In the genomic region with DNA sequence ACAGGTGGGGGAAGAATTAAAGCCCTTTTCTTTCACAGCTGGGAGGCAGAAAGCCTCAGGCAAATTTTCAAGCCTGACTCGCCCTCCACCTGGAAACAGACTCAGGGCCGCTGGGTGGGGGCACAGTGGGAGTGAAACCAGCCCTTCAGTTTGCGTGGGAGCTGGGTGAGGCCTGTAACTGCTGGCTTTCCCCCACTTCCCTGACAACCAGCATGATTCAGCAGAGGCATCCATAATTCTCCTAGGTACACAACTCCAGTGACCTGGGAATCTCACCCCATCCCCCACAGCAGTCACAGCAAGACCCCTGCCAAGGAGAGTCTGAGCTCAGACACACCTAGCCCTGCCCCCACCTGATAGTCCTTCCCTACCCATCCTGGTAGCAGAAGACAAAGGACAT, we compare ENCODE assay signal across 23 cellular contexts.
DNase-seq lines count a peak whose midpoint lies in the region; ATAC-seq and TF ChIP-seq lines count a peak whose summit lies in the region.
"Had no signal": no experiment of that assay in that cellular context is flagged by ENCODE, and none has a peak within 500 bp of the region (broad histone marks: within the 10 kb centered on the region; RNA-seq: fewer than 3 reads in every experiment).

No MANE protein-coding gene starts in this region.

- H3K79me2 ChIP-seq in H9 (ENCODE audit: insufficient read depth, low read length), result no peaks in the 10 kb centered on the region

- H3K27me3 ChIP-seq in H9 (ENCODE audit: insufficient read depth, low read length) (no peaks in the 10 kb centered on the region), endodermal cell (ENCODE audit: control insufficient read depth, insufficient read depth, low read length, poor library complexity, severe bottlenecking) (no peaks in the 10 kb centered on the region), neuronal stem cell (ENCODE audit: control insufficient read depth in 3 of 3, insufficient read depth in 3 of 3, low read depth in 1 of 3, low read length in 3 of 3) (no peaks in the 10 kb centered on the region)
- H3K27me3 ChIP-seq: SJSA1 had no signal

- H3K4ac ChIP-seq in H9 (ENCODE audit: low read depth, low read length), result no peak overlapping the region
- H3K4ac ChIP-seq in neuronal stem cell (ENCODE audit: low read length), result no peak overlapping the region

- H3K4me1 ChIP-seq in H9 (ENCODE audit: insufficient read depth, low read length), result no peaks in the 10 kb centered on the region
- no peaks in the 10 kb centered on the region for H3K4me1 ChIP-seq in endodermal cell (ENCODE audit: control insufficient read depth, insufficient read depth, low read length)
- H3K4me1 ChIP-seq in neuronal stem cell (ENCODE audit: control insufficient read depth in 2 of 2, insufficient read depth in 1 of 2, low read depth in 1 of 2, low read length in 2 of 2), result no peaks in the 10 kb centered on the region
- H3K4me1 ChIP-seq: Caco-2, SJSA1 had no signal

- H3K23ac ChIP-seq in H9 (ENCODE audit: insufficient read length, low read depth, low read length) (no peak overlapping the region), neuronal stem cell (ENCODE audit: low read depth, low read length, poor library complexity) (no peak overlapping the region)

- no peak overlapping the region for H3T11ph ChIP-seq in H9 (ENCODE audit: low read length)

- no peak overlapping the region for H3K56ac ChIP-seq in H9 (ENCODE audit: insufficient read length, low read depth, low read length)

- H3K9me3 Mint-ChIP-seq in H9 (peaks cover 0 to 1% of the 10 kb centered on the region in 2 experiments; a peak in 3 of 5 replicates), endodermal cell (peaks cover 17% of the 10 kb centered on the region), type B pancreatic cell (peaks cover 14% of the 10 kb centered on the region)
- H3K9me3 Mint-ChIP-seq in activated naive CD8-positive, alpha-beta T cell treated with anti-CD3 and anti-CD28 coated beads, Interleukin-2, amount 50 U/mL, for 24 hours, result peaks cover 8% of the 10 kb centered on the region

- H3K36me3 Mint-ChIP-seq in H9 (ENCODE audit: insufficient read depth in 1 of 3, low read depth in 3 of 3) (no peaks in the 10 kb centered on the region), endodermal cell (ENCODE audit: low read depth) (no peaks in the 10 kb centered on the region), type B pancreatic cell (no peaks in the 10 kb centered on the region)
- H3K36me3 Mint-ChIP-seq in activated naive CD8-positive, alpha-beta T cell treated with anti-CD3 and anti-CD28 coated beads, Interleukin-2, amount 50 U/mL, for 24 hours (ENCODE audit: low read depth), result no peaks in the 10 kb centered on the region
- H3K36me3 Mint-ChIP-seq: CD4-positive, alpha-beta memory T cell had no signal

- H2BK12ac ChIP-seq in H9 (ENCODE audit: insufficient read length, low read depth, low read length) (no peak overlapping the region), neuronal stem cell (ENCODE audit: low read length) (no peak overlapping the region)

- H3K79me1 ChIP-seq in H9 (ENCODE audit: insufficient read depth, low read depth, low read length, poor library complexity, severe bottlenecking) (no peaks in the 10 kb centered on the region), neuronal stem cell (ENCODE audit: low read depth, low read length) (no peaks in the 10 kb centered on the region)

- H3K4me3 ChIP-seq in endodermal cell (ENCODE audit: low read length), result no peak overlapping the region
- no peak overlapping the region for H3K4me3 ChIP-seq in neuronal stem cell (ENCODE audit: low read length in 2 of 2)
- H3K4me3 ChIP-seq: GM12878, SJSA1 had no signal

- no peak for ATAC-seq in activated naive CD8-positive, alpha-beta T cell treated with anti-CD3 and anti-CD28 coated beads, Interleukin-2, amount 50 U/mL, for 24 hours
- ATAC-seq: GM12878 had no signal

- H3K23me2 ChIP-seq in H9 (ENCODE audit: insufficient read length, low read depth, low read length, poor library complexity, severe bottlenecking), result no peaks in the 10 kb centered on the region

- H2BK15ac ChIP-seq in H9 (ENCODE audit: low read depth, low read length) (no peak overlapping the region), neuronal stem cell (ENCODE audit: low read length) (no peak overlapping the region)

- no peak overlapping the region for H2BK5ac ChIP-seq in H9 (ENCODE audit: insufficient read length, low read length)
- no peak overlapping the region for H2BK5ac ChIP-seq in neuronal stem cell (ENCODE audit: low read length)

- H3K36me3 ChIP-seq in endodermal cell (ENCODE audit: control insufficient read depth, insufficient read depth, low read length) (no peaks in the 10 kb centered on the region), neuronal stem cell (replicated peaks in 1 of 2; ENCODE audit: control insufficient read depth in 2 of 2, insufficient read depth in 2 of 2, low read length in 2 of 2) (no peaks in the 10 kb centered on the region)
- H3K36me3 ChIP-seq: SJSA1 had no signal

- H3K9me3 ChIP-seq in H9 (ENCODE audit: control insufficient read depth, low read depth, low read length) (no peaks in the 10 kb centered on the region), endodermal cell (ENCODE audit: control insufficient read depth, low read length) (no peaks in the 10 kb centered on the region), neuronal stem cell (replicated peaks in 1 of 2; ENCODE audit: control insufficient read depth in 2 of 2, insufficient read depth in 1 of 2, low read depth in 1 of 2, low read length in 2 of 2) (no peaks in the 10 kb centered on the region)
- H3K9me3 ChIP-seq: Caco-2, SJSA1 had no signal

- H2AFZ ChIP-seq in H9 (ENCODE audit: low read length) (no peak overlapping the region), neuronal stem cell (ENCODE audit: low read length) (peak overlapping the region; percentile 69)

- H3K27ac Mint-ChIP-seq in H9 (peak overlapping the region in 2 of 3 experiments; percentile 52 to 89; a peak in 2 of 7 replicates), endodermal cell (peak overlapping the region; percentile 85), type B pancreatic cell (no peak overlapping the region)
- H3K27ac Mint-ChIP-seq in activated naive CD8-positive, alpha-beta T cell treated with anti-CD3 and anti-CD28 coated beads, Interleukin-2, amount 50 U/mL, for 24 hours, result no peak overlapping the region
- H3K27ac Mint-ChIP-seq: CD4-positive, alpha-beta memory T cell had no signal

- H3K4me3 Mint-ChIP-seq in H9, result no peak overlapping the region
- H3K4me3 Mint-ChIP-seq in endodermal cell, result peak overlapping the region; percentile 12
- no peak overlapping the region for H3K4me3 Mint-ChIP-seq in activated naive CD8-positive, alpha-beta T cell treated with anti-CD3 and anti-CD28 coated beads, Interleukin-2, amount 50 U/mL, for 24 hours
- no peak overlapping the region for H3K4me3 Mint-ChIP-seq in type B pancreatic cell
- H3K4me3 Mint-ChIP-seq: CD4-positive, alpha-beta memory T cell had no signal

- DNase-seq in H9 (no peak), NCI-H69 (lab: John Stamatoyannopoulos, UW) (peak; percentile 71), endodermal cell (peak; percentile 61), neuronal stem cell (ENCODE audit: low spot score) (no peak), type B pancreatic cell (ENCODE audit: extremely low spot score, unreplicated experiment) (no peak), activated T-cell treated with anti-CD3 and anti-CD28 coated beads for 4 hours (no peak)
- no peak for DNase-seq in activated naive CD8-positive, alpha-beta T cell treated with anti-CD3 and anti-CD28 coated beads, Interleukin-2, amount 50 U/mL, for 24 hours
- DNase-seq: C1 segment of cervical spinal cord; Caco-2; CD4-positive, alpha-beta memory T cell; GDM1; H7; Karpas-422; NCI-H1092; NCI-H1436 treated with DMSO at 0.1 percent for 48 hours; NCI-H187 treated with DMSO at 0.1 percent for 48 hours; NCI-H2171 treated with DMSO at 0.1 percent for 48 hours; NCI-H446 treated with DMSO at 0.1 percent for 48 hours; NCI-H526; Right ventricle myocardium superior; RPMI8226 had no signal

- no peaks in the 10 kb centered on the region for H3K27me3 Mint-ChIP-seq in H9 (ENCODE audit: low read depth)
- H3K27me3 Mint-ChIP-seq in endodermal cell (ENCODE audit: insufficient read depth), result no peaks in the 10 kb centered on the region
- no peaks in the 10 kb centered on the region for H3K27me3 Mint-ChIP-seq in activated naive CD8-positive, alpha-beta T cell treated with anti-CD3 and anti-CD28 coated beads, Interleukin-2, amount 50 U/mL, for 24 hours
- H3K27me3 Mint-ChIP-seq in type B pancreatic cell, result no peaks in the 10 kb centered on the region
- H3K27me3 Mint-ChIP-seq: CD4-positive, alpha-beta memory T cell had no signal

- H3K4me2 ChIP-seq in H9 (ENCODE audit: insufficient read depth, insufficient read length, low read length) (no peak overlapping the region), neuronal stem cell (ENCODE audit: insufficient read depth, low read length, poor library complexity, severe bottlenecking) (no peak overlapping the region)

- H4K5ac ChIP-seq in H9 (ENCODE audit: insufficient read length, low read depth, low read length), result no peak overlapping the region

- no peaks in the 10 kb centered on the region for H4K20me1 ChIP-seq in H9 (ENCODE audit: control insufficient read depth, insufficient read depth, insufficient read length)

- TF ChIP-seq CTCF in H9 (conservative IDR thresholded peaks at IDR 0.05) (no peak), endodermal cell (conservative IDR thresholded peaks at IDR 0.05) (no peak), type B pancreatic cell (conservative IDR thresholded peaks at IDR 0.05) (no peak)

- H4K91ac ChIP-seq in H9 (ENCODE audit: insufficient read length, low read depth, low read length), result no peak overlapping the region
- no peak overlapping the region for H4K91ac ChIP-seq in neuronal stem cell (ENCODE audit: low read depth, low read length, poor library complexity)

- H3K4me1 Mint-ChIP-seq in H9, result peaks cover 12 to 17% of the 10 kb centered on the region in 2 experiments
- peaks cover 20% of the 10 kb centered on the region for H3K4me1 Mint-ChIP-seq in endodermal cell
- H3K4me1 Mint-ChIP-seq in activated naive CD8-positive, alpha-beta T cell treated with anti-CD3 and anti-CD28 coated beads, Interleukin-2, amount 50 U/mL, for 24 hours, result no peaks in the 10 kb centered on the region
- no peaks in the 10 kb centered on the region for H3K4me1 Mint-ChIP-seq in type B pancreatic cell (ENCODE audit: unreplicated experiment)
- H3K4me1 Mint-ChIP-seq: CD4-positive, alpha-beta memory T cell had no signal

- no peak overlapping the region for H3K14ac ChIP-seq in H9 (ENCODE audit: insufficient read depth, low read length)
- no peak overlapping the region for H3K14ac ChIP-seq in neuronal stem cell (ENCODE audit: low read length)

- no peak overlapping the region for H3K9ac ChIP-seq in H9 (ENCODE audit: extremely low read depth, insufficient read length, low read length)
- peak overlapping the region; percentile 15 for H3K9ac ChIP-seq in endodermal cell (ENCODE audit: extremely low read depth, low read length, poor library complexity, severe bottlenecking)
- no peak overlapping the region for H3K9ac ChIP-seq in neuronal stem cell (ENCODE audit: low read depth, low read length, poor library complexity)

- H2BK20ac ChIP-seq in H9 (ENCODE audit: low read depth, low read length, poor library complexity, severe bottlenecking), result no peak overlapping the region

- H3K27ac ChIP-seq in H9 (ENCODE audit: insufficient read length, low read depth, low read length), result no peak overlapping the region
- H3K27ac ChIP-seq in endodermal cell (ENCODE audit: low read depth, low read length), result no peak overlapping the region
- H3K27ac ChIP-seq in neuronal stem cell (replicated peaks; ENCODE audit: low read length), result no peak overlapping the region
- H3K27ac ChIP-seq: SJSA1 had no signal

- H4K8ac ChIP-seq in H9 (replicated peaks; ENCODE audit: insufficient read length, low read depth, low read length) (no peak overlapping the region), neuronal stem cell (ENCODE audit: low read depth, low read length) (peak overlapping the region; percentile 4)

- no peak overlapping the region for H2BK120ac ChIP-seq in H9 (ENCODE audit: low read depth, low read length, poor library complexity, severe bottlenecking)
- no peak overlapping the region for H2BK120ac ChIP-seq in neuronal stem cell (ENCODE audit: low read depth, low read length)

- H2AK5ac ChIP-seq in H9 (ENCODE audit: insufficient read length, low read length) (no peak overlapping the region), neuronal stem cell (ENCODE audit: low read depth, low read length) (no peak overlapping the region)

- WGBS in H9 (ENCODE audit: extremely low coverage, insufficient read length, low lambda C conversion rate), result no CpG with 5 or more reads among the region's 3 CpGs
- WGBS in endodermal cell (ENCODE audit: insufficient coverage in 1 of 2, insufficient read length in 1 of 2), 2 experiments, result 86 to 100% methylated on average over 1 to 3 of the region's 3 CpGs
- no CpG with 5 or more reads among the region's 3 CpGs for WGBS in neuronal stem cell (ENCODE audit: extremely low coverage in 2 of 2, insufficient read length in 2 of 2, insufficient replicate concordance in 1 of 2), 2 donors

- H3K18ac ChIP-seq in H9 (ENCODE audit: insufficient read length, low read depth, low read length), result no peak overlapping the region
- no peak overlapping the region for H3K18ac ChIP-seq in neuronal stem cell (ENCODE audit: low read length)

Comparison
In these comparisons a context has a peak if more than half of its experiments do, and no peak if none do; other contexts are left out.
1. DNase-seq: peak in NCI-H69 (single experiment) and endodermal cell (single experiment); none in H9 (single experiment), neuronal stem cell (single experiment), activated naive CD8-positive, alpha-beta T cell treated with anti-CD3 and anti-CD28 coated beads, Interleukin-2, amount 50 U/mL, for 24 hours (single experiment), type B pancreatic cell (single experiment) and activated T-cell treated with anti-CD3 and anti-CD28 coated beads for 4 hours (single experiment).
2. H3K27ac Mint-ChIP-seq: peak in H9 (2 of 3) and endodermal cell (single experiment); none in activated naive CD8-positive, alpha-beta T cell treated with anti-CD3 and anti-CD28 coated beads, Interleukin-2, amount 50 U/mL, for 24 hours (single experiment) and type B pancreatic cell (single experiment).